Comparison of ENCODE assay signal across 41 cellular contexts in genomic region chr11:58632510-58632909, GRCh38.
"Had no signal": no experiment of that assay in that cellular context is flagged by ENCODE, and none has a peak within 500 bp of the region (broad histone marks: within the 10 kb centered on the region; RNA-seq: fewer than 3 reads in every experiment).

No MANE protein-coding gene starts in this region.

- H3K9me3 ChIP-seq: adrenal gland had no signal

- H3K27me3 ChIP-seq: adrenal gland, cardiac muscle cell had no signal

- H3K36me3 Mint-ChIP-seq: activated naive CD4-positive, alpha-beta T cell treated with anti-CD3 and anti-CD28 coated beads, Interleukin-2, amount 50 U/mL, for 72 hours; activated naive CD8-positive, alpha-beta T cell treated with anti-CD3 and anti-CD28 coated beads for 36 hours; brain; WTC11 had no signal

- DNase-seq: activated CD4-positive, alpha-beta memory T cell treated with anti-CD3 and anti-CD28 coated beads, Interleukin-2, amount 10 ng/mL, durations not matched to agents 7 days and 5 days; activated CD4-positive, alpha-beta T cell treated with anti-CD3 and anti-CD28 coated beads for 1 hour; activated CD4-positive, alpha-beta T cell treated with anti-CD3 and anti-CD28 coated beads for 36 hours; activated CD4-positive, alpha-beta T cell treated with anti-CD3 and anti-CD28 coated beads for 48 hours; activated CD4-positive, alpha-beta T cell treated with anti-CD3 and anti-CD28 coated beads, Interleukin-2, amount 10 ng/mL, durations not matched to agents 7 days and 5 days; activated CD4-positive, alpha-beta T cell treated with anti-CD3 and anti-CD28 coated beads, Interleukin-2, amount 50 U/mL, for 48 hours; activated CD4-positive, CD25-positive, alpha-beta regulatory T cell; activated CD8-positive, alpha-beta memory T cell treated with anti-CD3 and anti-CD28 coated beads for 24 hours; activated CD8-positive, alpha-beta memory T cell treated with anti-CD3 and anti-CD28 coated beads, Interleukin-2, amount 10 ng/mL, durations not matched to agents 7 days and 5 days; activated CD8-positive, alpha-beta memory T cell treated with anti-CD3 and anti-CD28 coated beads, Interleukin-2, amount 50 U/mL, for 48 hours; activated CD8-positive, alpha-beta T cell treated with anti-CD3 and anti-CD28 coated beads, Interleukin-2, amount 10 ng/mL, durations not matched to agents 7 days and 5 days; activated effector memory CD4-positive, alpha-beta T cell treated with anti-CD3 and anti-CD28 coated beads, Interleukin-2, amount 50 U/mL, for 16 hours; activated gamma-delta T cell treated with Interleukin-2 at 50 U/mL for 16 hours; activated naive CD4-positive, alpha-beta T cell; activated naive CD4-positive, alpha-beta T cell treated with anti-CD3 and anti-CD28 coated beads for 36 hours; activated naive CD4-positive, alpha-beta T cell treated with anti-CD3 and anti-CD28 coated beads, Interleukin-2, amount 50 U/mL, for 16 hours; activated naive CD8-positive, alpha-beta T cell treated with anti-CD3 and anti-CD28 coated beads for 36 hours; activated T-cell treated with anti-CD3 and anti-CD28 coated beads, Interleukin-2, amount 50 U/mL, for 24 hours; activated T-cell treated with anti-CD3 and anti-CD28 coated beads, Interleukin-2, amount 50 U/mL, for 48 hours; adrenal gland; amniotic stem cell; aorta; caudate nucleus; cerebellar nuclear complex; T-helper 1 cell; T-helper 2 cell; T-helper 9 cell; WERI-Rb-1 had no signal

- H3K4me3 ChIP-seq: adrenal gland, cardiac muscle cell had no signal

- H3K9me3 Mint-ChIP-seq: activated CD4-positive, alpha-beta memory T cell treated with anti-CD3 and anti-CD28 coated beads, Interleukin-2, amount 10 ng/mL, durations not matched to agents 7 days and 5 days; activated CD4-positive, alpha-beta T cell treated with anti-CD3 and anti-CD28 coated beads, Interleukin-2, amount 10 ng/mL, durations not matched to agents 7 days and 5 days; activated naive CD4-positive, alpha-beta T cell treated with anti-CD3 and anti-CD28 coated beads for 36 hours; activated naive CD4-positive, alpha-beta T cell treated with anti-CD3 and anti-CD28 coated beads, Interleukin-2, amount 50 U/mL, for 72 hours; activated naive CD8-positive, alpha-beta T cell treated with anti-CD3 and anti-CD28 coated beads for 36 hours; activated T-cell treated with anti-CD3 and anti-CD28 coated beads, Interleukin-2, amount 50 U/mL, for 24 hours; activated T-helper 1 cell treated with anti-CD3 and anti-CD28 coated beads, Interleukin-12 subunit alpha, Interleukin-12 subunit beta, Interleukin-2, Interleukin-4 antibody, amounts not matched to agents 30 ng/mL and 10 ng/mL and 1 ng/mL, durations not matched to agents 14 hours and 24 hours and 36 hours; activated T-helper 17 cell treated with anti-CD3 and anti-CD28 coated beads, Interleukin-2, amount 50 U/mL, for 72 hours; brain; central memory CD8-positive, alpha-beta T cell; T-helper 1 cell treated with Interleukin-12 subunit alpha and Interleukin-12 subunit beta and Interleukin-4 antibody, amounts not matched to agents 30 μg/mL and 1 μg/mL, for 36 hours; T-helper 2 cell treated with Interferon-gamma antibody and Interleukin-4, amounts not matched to agents 5 μg/mL and 100 μg/mL, for 36 hours; WTC11 had no signal

- H3K36me3 ChIP-seq: adrenal gland, cardiac muscle cell, WERI-Rb-1 had no signal

- H3K4me1 Mint-ChIP-seq: activated CD4-positive, alpha-beta memory T cell treated with anti-CD3 and anti-CD28 coated beads, Interleukin-2, amount 10 ng/mL, durations not matched to agents 7 days and 5 days; activated CD4-positive, alpha-beta T cell treated with anti-CD3 and anti-CD28 coated beads, Interleukin-2, amount 10 ng/mL, durations not matched to agents 7 days and 5 days; activated CD8-positive, alpha-beta memory T cell treated with anti-CD3 and anti-CD28 coated beads, Interleukin-2, amount 10 ng/mL, durations not matched to agents 7 days and 5 days had no signal

- FAIRE-seq: astrocyte, bronchial epithelial cell, TTC549 had no signal

- H3K27ac ChIP-seq: cardiac muscle cell, WERI-Rb-1 had no signal

- H3K27me3 Mint-ChIP-seq: activated CD4-positive, alpha-beta memory T cell treated with anti-CD3 and anti-CD28 coated beads, Interleukin-2, amount 10 ng/mL, durations not matched to agents 7 days and 5 days; activated CD4-positive, alpha-beta T cell treated with anti-CD3 and anti-CD28 coated beads for 36 hours; activated CD4-positive, alpha-beta T cell treated with anti-CD3 and anti-CD28 coated beads, Interleukin-2, amount 10 ng/mL, durations not matched to agents 7 days and 5 days; activated CD8-positive, alpha-beta memory T cell treated with anti-CD3 and anti-CD28 coated beads, Interleukin-2, amount 10 ng/mL, durations not matched to agents 7 days and 5 days; activated naive CD8-positive, alpha-beta T cell treated with anti-CD3 and anti-CD28 coated beads for 36 hours; activated T-cell treated with anti-CD3 and anti-CD28 coated beads, Interleukin-2, amount 50 U/mL, for 24 hours; activated T-helper 17 cell treated with anti-CD3 and anti-CD28 coated beads, Interleukin-2, amount 50 U/mL, for 72 hours; brain; central memory CD8-positive, alpha-beta T cell had no signal

- H3K4me3 Mint-ChIP-seq: activated CD4-positive, alpha-beta memory T cell treated with anti-CD3 and anti-CD28 coated beads, Interleukin-2, amount 10 ng/mL, durations not matched to agents 7 days and 5 days; activated CD4-positive, alpha-beta T cell treated with anti-CD3 and anti-CD28 coated beads for 36 hours; activated CD4-positive, alpha-beta T cell treated with anti-CD3 and anti-CD28 coated beads, Interleukin-2, amount 10 ng/mL, durations not matched to agents 7 days and 5 days; activated CD8-positive, alpha-beta memory T cell treated with anti-CD3 and anti-CD28 coated beads, Interleukin-2, amount 10 ng/mL, durations not matched to agents 7 days and 5 days; activated CD8-positive, alpha-beta T cell treated with anti-CD3 and anti-CD28 coated beads, Interleukin-2, amount 10 ng/mL, durations not matched to agents 7 days and 5 days; activated naive CD4-positive, alpha-beta T cell treated with anti-CD3 and anti-CD28 coated beads for 36 hours; activated naive CD8-positive, alpha-beta T cell treated with anti-CD3 and anti-CD28 coated beads for 36 hours; activated T-cell treated with anti-CD3 and anti-CD28 coated beads, Interleukin-2, amount 50 U/mL, for 24 hours; activated T-helper 1 cell treated with anti-CD3 and anti-CD28 coated beads, Interleukin-12 subunit alpha, Interleukin-12 subunit beta, Interleukin-2, Interleukin-4 antibody, amounts not matched to agents 30 ng/mL and 10 ng/mL and 1 ng/mL, durations not matched to agents 14 hours and 24 hours and 36 hours; activated T-helper 17 cell treated with anti-CD3 and anti-CD28 coated beads, Interleukin-2, amount 50 U/mL, for 72 hours; brain; central memory CD8-positive, alpha-beta T cell; T-helper 1 cell treated with Interleukin-12 subunit alpha and Interleukin-12 subunit beta and Interleukin-4 antibody, amounts not matched to agents 30 μg/mL and 1 μg/mL, for 36 hours; T-helper 2 cell treated with Interferon-gamma antibody and Interleukin-4, amounts not matched to agents 5 μg/mL and 100 μg/mL, for 36 hours; WTC11 had no signal

- H3K27ac Mint-ChIP-seq: activated CD4-positive, alpha-beta memory T cell treated with anti-CD3 and anti-CD28 coated beads, Interleukin-2, amount 10 ng/mL, durations not matched to agents 7 days and 5 days; activated CD4-positive, alpha-beta T cell treated with anti-CD3 and anti-CD28 coated beads for 36 hours; activated CD4-positive, alpha-beta T cell treated with anti-CD3 and anti-CD28 coated beads, Interleukin-2, amount 10 ng/mL, durations not matched to agents 7 days and 5 days; activated CD8-positive, alpha-beta memory T cell treated with anti-CD3 and anti-CD28 coated beads, Interleukin-2, amount 10 ng/mL, durations not matched to agents 7 days and 5 days; activated CD8-positive, alpha-beta T cell treated with anti-CD3 and anti-CD28 coated beads, Interleukin-2, amount 10 ng/mL, durations not matched to agents 7 days and 5 days; activated naive CD4-positive, alpha-beta T cell treated with anti-CD3 and anti-CD28 coated beads for 36 hours; activated naive CD8-positive, alpha-beta T cell treated with anti-CD3 and anti-CD28 coated beads for 36 hours; activated T-cell treated with anti-CD3 and anti-CD28 coated beads, Interleukin-2, amount 50 U/mL, for 24 hours; activated T-helper 1 cell treated with anti-CD3 and anti-CD28 coated beads, Interleukin-12 subunit alpha, Interleukin-12 subunit beta, Interleukin-2, Interleukin-4 antibody, amounts not matched to agents 30 ng/mL and 10 ng/mL and 1 ng/mL, durations not matched to agents 14 hours and 24 hours and 36 hours; activated T-helper 17 cell treated with anti-CD3 and anti-CD28 coated beads, Interleukin-2, amount 50 U/mL, for 72 hours; brain; T-helper 1 cell treated with Interleukin-12 subunit alpha and Interleukin-12 subunit beta and Interleukin-4 antibody, amounts not matched to agents 30 μg/mL and 1 μg/mL, for 36 hours; T-helper 2 cell treated with Interferon-gamma antibody and Interleukin-4, amounts not matched to agents 5 μg/mL and 100 μg/mL, for 36 hours; WTC11 had no signal

- ATAC-seq: activated CD4-positive, alpha-beta T cell treated with anti-CD3 and anti-CD28 coated beads for 36 hours; activated CD4-positive, CD25-positive, alpha-beta regulatory T cell treated with anti-CD3 and anti-CD28 coated beads, Interleukin-2, amount 50 U/mL, for 24 hours; activated CD8-positive, alpha-beta memory T cell treated with anti-CD3 and anti-CD28 coated beads, Interleukin-2, amount 10 ng/mL, durations not matched to agents 7 days and 5 days; activated CD8-positive, alpha-beta T cell treated with anti-CD3 and anti-CD28 coated beads, Interleukin-2, amount 10 ng/mL, durations not matched to agents 7 days and 5 days; activated naive CD4-positive, alpha-beta T cell treated with anti-CD3 and anti-CD28 coated beads, Interleukin-2, amount 50 U/mL, for 72 hours; activated T-helper 17 cell treated with anti-CD3 and anti-CD28 coated beads, Interleukin-2, amount 50 U/mL, for 72 hours; WTC11 had no signal
